In the genomic region with DNA sequence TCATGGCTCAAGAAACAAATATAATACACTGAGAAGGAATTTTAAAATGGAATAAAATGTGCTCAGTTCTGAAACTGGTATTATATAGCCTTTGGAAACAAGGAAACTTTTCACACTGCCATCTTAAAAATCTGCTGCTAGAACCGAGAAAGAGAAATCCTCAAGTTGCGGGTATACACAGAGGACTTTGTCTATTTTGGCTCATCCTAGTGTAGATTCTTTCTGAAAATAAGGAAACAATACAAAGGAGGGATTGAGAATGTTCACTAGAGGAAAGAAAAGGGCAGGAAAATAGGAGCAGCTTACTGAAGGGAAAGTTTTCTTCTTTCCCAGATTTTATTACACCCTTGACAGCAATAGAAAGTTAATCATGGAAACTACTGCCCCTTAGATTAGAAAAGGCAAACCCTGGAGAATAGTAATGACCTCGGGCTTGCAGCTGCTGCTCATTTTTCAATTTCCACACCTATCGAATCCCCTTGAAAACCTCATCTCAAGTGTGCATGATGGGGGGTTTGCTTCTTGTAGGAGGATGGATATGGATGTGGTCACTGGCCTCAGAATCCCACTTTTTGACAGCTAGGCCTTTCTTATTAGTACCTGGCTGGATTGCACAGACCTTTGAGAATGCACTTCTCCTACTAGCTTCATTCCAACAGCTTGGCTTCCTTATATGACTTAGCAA, we compare ENCODE assay signal across 15 cellular contexts.
A peak's percentile ranks its signal among the peaks of the same experiment; 100 is the strongest.
DNase-seq lines count a peak whose midpoint lies in the region; ATAC-seq and TF ChIP-seq lines count a peak whose summit lies in the region.
"Had no signal": no experiment of that assay in that cellular context is flagged by ENCODE, and none has a peak within 500 bp of the region (broad histone marks: within the 10 kb centered on the region; RNA-seq: fewer than 3 reads in every experiment).

No MANE protein-coding gene starts in this region.

- H3K9me3 ChIP-seq in right cardiac atrium (ENCODE audit: control insufficient read depth, low read length) (no peaks in the 10 kb centered on the region), smooth muscle cell (replicated peaks; ENCODE audit: low read depth) (no peaks in the 10 kb centered on the region), HAP-1 (no peaks in the 10 kb centered on the region)
- H3K9me3 ChIP-seq: A549 had no signal

- H3K4me2 ChIP-seq in smooth muscle cell, result no peak overlapping the region
- H3K4me2 ChIP-seq: A549 had no signal

- peaks cover 36% of the 10 kb centered on the region for H3K4me1 Mint-ChIP-seq in mesothelial cell of epicardium

- peaks cover 17% of the 10 kb centered on the region for H3K4me1 ChIP-seq in right cardiac atrium (ENCODE audit: control insufficient read depth, insufficient read depth, low read length)
- peaks cover 29% of the 10 kb centered on the region for H3K4me1 ChIP-seq in smooth muscle cell (ENCODE audit: low read depth)
- H3K4me1 ChIP-seq in HAP-1, result peaks cover 3% of the 10 kb centered on the region; the same call in 1 of the 2 replicates
- H3K4me1 ChIP-seq: A549 had no signal

- no peaks in the 10 kb centered on the region for H3K27me3 ChIP-seq in right cardiac atrium (ENCODE audit: control insufficient read depth, insufficient read depth)
- no peaks in the 10 kb centered on the region for H3K27me3 ChIP-seq in smooth muscle cell (ENCODE audit: low read depth)
- no peaks in the 10 kb centered on the region for H3K27me3 ChIP-seq in HAP-1 (ENCODE audit: low read depth)

- H3K27ac Mint-ChIP-seq in mesothelial cell of epicardium, result peak overlapping the region; percentile 38
- H3K27ac Mint-ChIP-seq: IgD-negative memory B cell had no signal

- TF ChIP-seq CTCF in mesothelial cell of epicardium (IDR thresholded peaks at IDR 0.05; ENCODE audit: unreplicated experiment), result no peak
- no peak for TF ChIP-seq CTCF in smooth muscle cell (IDR thresholded peaks at IDR 0.05; ENCODE audit: borderline replicate concordance, insufficient read depth, poor library complexity, severe bottlenecking)

- H3K79me2 ChIP-seq in smooth muscle cell (ENCODE audit: low read depth), result peaks cover 3% of the 10 kb centered on the region

- DNase-seq in right cardiac atrium, result no peak
- DNase-seq in cardiac septum (ENCODE audit: low spot score), result no peak
- no peak for DNase-seq in mesothelial cell of epicardium (ENCODE audit: low spot score in 2 of 2, unreplicated experiment in 2 of 2)
- no peak for DNase-seq in smooth muscle cell (lab: John Stamatoyannopoulos, UW; ENCODE audit: unreplicated experiment)
- no peak for DNase-seq in HAP-1 (ENCODE audit: low spot score in 2 of 2)
- no peak for DNase-seq in AG08395 (ENCODE audit: low spot score)
- no peak for DNase-seq in cerebellum (ENCODE audit: low spot score)
- DNase-seq: NCI-H1436 treated with DMSO at 0.1 percent for 48 hours, NCI-H2227 treated with DMSO at 0.1 percent for 48 hours, NCI-H526, PC-3 had no signal

- no peak overlapping the region for H2AFZ ChIP-seq in smooth muscle cell (ENCODE audit: low read depth)

- no peak overlapping the region for H3K4me3 Mint-ChIP-seq in mesothelial cell of epicardium
- H3K4me3 Mint-ChIP-seq: IgD-negative memory B cell had no signal

- peaks cover 26% of the 10 kb centered on the region for H3F3A ChIP-seq in smooth muscle cell (ENCODE audit: low read depth)

- intact Hi-C loops in right cardiac atrium (cut with DNase I) (no loop called here), cardiac septum (cut with DNase I) (loop anchor here (2.0 kb wide), 1 partner anchor 16 kb away; no protein-coding TSS in a partner anchor)

- H3K27ac ChIP-seq in right cardiac atrium (ENCODE audit: low read length), result peak overlapping the region; percentile 60
- peak overlapping the region; percentile 61 for H3K27ac ChIP-seq in smooth muscle cell (ENCODE audit: low read depth)
- H3K27ac ChIP-seq: A549 had no signal

- H4K20me1 ChIP-seq in smooth muscle cell (ENCODE audit: low read depth), result peaks cover 4% of the 10 kb centered on the region

- H3K9ac ChIP-seq in smooth muscle cell (ENCODE audit: low read depth), result no peak overlapping the region

- WGBS in right cardiac atrium, result 63% methylated on average over 4 of the region's 4 CpGs
- WGBS in smooth muscle cell (ENCODE audit: low lambda C conversion rate), result 91% methylated on average over 4 of the region's 4 CpGs

- ATAC-seq in right cardiac atrium, result no peak
- no peak for ATAC-seq in HG03378 (IDR thresholded peaks at IDR 0.05; ENCODE audit: unreplicated experiment)
- ATAC-seq: A549, GM12878 had no signal

- H3K27me3 Mint-ChIP-seq in mesothelial cell of epicardium (ENCODE audit: low read depth), result no peaks in the 10 kb centered on the region
- H3K27me3 Mint-ChIP-seq: IgD-negative memory B cell had no signal

- H3K36me3 ChIP-seq in smooth muscle cell (ENCODE audit: low read depth), result no peaks in the 10 kb centered on the region
- no peaks in the 10 kb centered on the region for H3K36me3 ChIP-seq in HAP-1 (replicated peaks)

- H3K9me3 Mint-ChIP-seq in mesothelial cell of epicardium, result no peaks in the 10 kb centered on the region

- peaks cover 15% of the 10 kb centered on the region for H3K36me3 Mint-ChIP-seq in mesothelial cell of epicardium

- in situ Hi-C loops in HAP-1 (cut with MboI; ENCODE audit: low sequenced_read_pairs), result no loop called here

- no peak overlapping the region for H3K4me3 ChIP-seq in right cardiac atrium (ENCODE audit: low read length)
- no peak overlapping the region for H3K4me3 ChIP-seq in smooth muscle cell
- no peak overlapping the region for H3K4me3 ChIP-seq in HAP-1
- H3K4me3 ChIP-seq: A549, GM12878 had no signal
